Comparison of ENCODE assay signal across 14 cellular contexts in the genomic region with DNA sequence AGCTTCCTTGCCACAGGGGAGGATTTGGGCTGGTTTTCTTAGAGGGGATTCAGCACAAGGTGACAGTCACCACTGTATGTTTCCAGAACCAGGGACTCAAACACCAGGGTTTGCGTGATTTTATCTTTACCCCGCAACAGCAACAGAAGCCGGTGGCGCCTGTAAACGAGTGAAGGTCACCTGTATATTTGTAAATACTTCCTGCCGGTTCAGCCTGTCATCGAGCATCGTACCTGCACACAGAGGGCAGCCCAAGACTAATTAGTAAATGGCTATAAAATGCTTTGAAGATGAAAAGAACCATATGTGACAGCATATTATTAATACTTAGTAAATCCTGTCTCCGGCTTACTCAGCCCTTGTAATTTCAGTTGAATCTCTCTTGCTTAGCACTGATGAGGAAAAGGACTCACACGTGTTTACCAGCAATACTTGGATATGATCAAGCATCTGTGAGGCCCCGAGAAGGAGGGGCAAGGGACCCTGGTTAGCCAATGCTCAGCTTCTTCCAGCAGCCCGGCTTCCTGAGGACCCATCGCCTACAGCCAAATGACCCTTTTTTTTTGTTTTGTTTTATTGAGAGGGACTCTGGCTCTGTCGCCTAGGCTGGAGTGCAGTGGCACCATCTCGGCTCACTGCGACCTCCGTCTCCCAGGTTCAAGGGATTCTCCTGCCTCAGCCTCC. TPM values are rescaled to one million over a fixed set of nuclear protein-coding genes. Genes with fewer than 3 reads are reported as not detected.
A peak's percentile ranks its signal among the peaks of the same experiment; 100 is the strongest.
DNase-seq lines count a peak whose midpoint lies in the region; ATAC-seq, FAIRE-seq and TF ChIP-seq lines count a peak whose summit lies in the region.
"Had no signal": no experiment of that assay in that cellular context is flagged by ENCODE, and none has a peak within 500 bp of the region (broad histone marks: within the 10 kb centered on the region; RNA-seq: fewer than 3 reads in every experiment).

No MANE protein-coding gene starts in this region.

- DNase-seq in right atrium auricular region (ENCODE audit: low spot score) (no peak), Right ventricle myocardium superior (no peak), nephron progenitor cell (no peak), vagina (ENCODE audit: extremely low spot score in 2 of 2) (no peak), endodermal cell (no peak)
- DNase-seq in CD8-positive, alpha-beta T cell: no peak
- DNase-seq in activated CD4-positive, alpha-beta T cell treated with anti-CD3 and anti-CD28 coated beads for 4 hours: no peak
- DNase-seq: activated T-cell treated with anti-CD3 and anti-CD28 coated beads, Interleukin-2, amount 50 U/mL, for 24 hours; amygdala; MG63; stimulated activated CD4-positive, alpha-beta T cell treated with anti-CD3 and anti-CD28 coated beads, Interleukin-15, amount 100 ng/mL, for 24 hours; trophoblast cell had no signal

- H3K27ac Mint-ChIP-seq in nephron progenitor cell (peak overlapping the region; percentile 36), endodermal cell (no peak overlapping the region)
- no peak overlapping the region for H3K27ac Mint-ChIP-seq in CD8-positive, alpha-beta T cell

- no peaks in the 10 kb centered on the region for H3K36me3 Mint-ChIP-seq in nephron progenitor cell (ENCODE audit: low read depth)
- peaks cover 10% of the 10 kb centered on the region for H3K36me3 Mint-ChIP-seq in CD8-positive, alpha-beta T cell
- H3K36me3 Mint-ChIP-seq in endodermal cell (ENCODE audit: low read depth): no peaks in the 10 kb centered on the region

- H3K9me3 Mint-ChIP-seq in nephron progenitor cell (no peaks in the 10 kb centered on the region), endodermal cell (no peaks in the 10 kb centered on the region)
- no peaks in the 10 kb centered on the region for H3K9me3 Mint-ChIP-seq in CD8-positive, alpha-beta T cell
- H3K9me3 Mint-ChIP-seq: activated T-cell treated with anti-CD3 and anti-CD28 coated beads, Interleukin-2, amount 50 U/mL, for 24 hours had no signal

- no peak for TF ChIP-seq CTCF in right atrium auricular region (IDR thresholded peaks at IDR 0.05)
- no peak for TF ChIP-seq CTCF in nephron progenitor cell (IDR thresholded peaks at IDR 0.05)
- no peak for TF ChIP-seq CTCF in vagina (IDR thresholded peaks at IDR 0.05)
- no peak for TF ChIP-seq CTCF in CD8-positive, alpha-beta T cell (IDR thresholded peaks at IDR 0.05)
- no peak for TF ChIP-seq CTCF in endodermal cell (conservative IDR thresholded peaks at IDR 0.05)

- H3K9me3 ChIP-seq in right atrium auricular region: no peaks in the 10 kb centered on the region
- H3K9me3 ChIP-seq in vagina: no peaks in the 10 kb centered on the region
- H3K9me3 ChIP-seq in CD8-positive, alpha-beta T cell (ENCODE audit: low read length): no peaks in the 10 kb centered on the region
- no peaks in the 10 kb centered on the region for H3K9me3 ChIP-seq in endodermal cell (ENCODE audit: control insufficient read depth, low read length)
- H3K9me3 ChIP-seq: MG63 had no signal

- H3K4me1 ChIP-seq in right atrium auricular region: peaks cover 3 to 68% of the 10 kb centered on the region in 2 donors
- H3K4me1 ChIP-seq in vagina: peaks cover 95% of the 10 kb centered on the region
- no peaks in the 10 kb centered on the region for H3K4me1 ChIP-seq in CD8-positive, alpha-beta T cell (ENCODE audit: insufficient read depth, low read length)
- H3K4me1 ChIP-seq in endodermal cell (ENCODE audit: control insufficient read depth, insufficient read depth, low read length): peaks cover 4% of the 10 kb centered on the region

- H3K36me3 ChIP-seq in right atrium auricular region (no peaks in the 10 kb centered on the region), vagina (no peaks in the 10 kb centered on the region), endodermal cell (ENCODE audit: control insufficient read depth, insufficient read depth, low read length) (no peaks in the 10 kb centered on the region)
- H3K36me3 ChIP-seq in CD8-positive, alpha-beta T cell (ENCODE audit: insufficient read depth, low read length): no peaks in the 10 kb centered on the region
- H3K36me3 ChIP-seq: MG63 had no signal

- peaks cover 65% of the 10 kb centered on the region for H3K4me1 Mint-ChIP-seq in nephron progenitor cell
- no peaks in the 10 kb centered on the region for H3K4me1 Mint-ChIP-seq in CD8-positive, alpha-beta T cell (ENCODE audit: low read depth)
- peaks cover 26% of the 10 kb centered on the region for H3K4me1 Mint-ChIP-seq in endodermal cell

- peak overlapping the region; percentile 78 to 83 for H3K27ac ChIP-seq in right atrium auricular region
- peak overlapping the region; percentile 82 for H3K27ac ChIP-seq in vagina
- no peak overlapping the region for H3K27ac ChIP-seq in CD8-positive, alpha-beta T cell (ENCODE audit: low read depth, low read length)
- H3K27ac ChIP-seq in endodermal cell (ENCODE audit: low read depth, low read length): no peak overlapping the region

- H3K27me3 Mint-ChIP-seq in nephron progenitor cell (ENCODE audit: low read depth, poor library complexity) (peaks cover 3% of the 10 kb centered on the region), endodermal cell (ENCODE audit: insufficient read depth) (no peaks in the 10 kb centered on the region)
- no peaks in the 10 kb centered on the region for H3K27me3 Mint-ChIP-seq in CD8-positive, alpha-beta T cell (ENCODE audit: low read depth)
- H3K27me3 Mint-ChIP-seq: activated T-cell treated with anti-CD3 and anti-CD28 coated beads, Interleukin-2, amount 50 U/mL, for 24 hours had no signal

- H3K4me3 ChIP-seq in right atrium auricular region (no peak overlapping the region), vagina (no peak overlapping the region), endodermal cell (ENCODE audit: low read length) (no peak overlapping the region)
- H3K4me3 ChIP-seq in CD8-positive, alpha-beta T cell (ENCODE audit: low read depth, low read length): no peak overlapping the region
- H3K4me3 ChIP-seq: dorsolateral prefrontal cortex, MG63 had no signal

- FAIRE-seq in endometrium (lab: Jason Lieb, UNC): peak; percentile 23

- 89 to 91% methylated on average over 14 to 17 of the region's 17 CpGs for WGBS in endodermal cell (ENCODE audit: insufficient coverage in 1 of 2, insufficient read length in 1 of 2), 2 experiments

- intact Hi-C loops in Right ventricle myocardium superior (cut with DNase I): no loop called here
- intact Hi-C loops in vagina (cut with DNase I): loop anchor here (10.0 kb wide), 1 partner anchor 1997 kb away; a partner anchor contains a TSS
- intact Hi-C loops in CD8-positive, alpha-beta T cell (cut with DNase I, micrococcal nuclease): no loop called here

- H3K27me3 ChIP-seq in right atrium auricular region (no peaks in the 10 kb centered on the region), vagina (no peaks in the 10 kb centered on the region), endodermal cell (ENCODE audit: control insufficient read depth, insufficient read depth, low read length, poor library complexity, severe bottlenecking) (no peaks in the 10 kb centered on the region)
- no peaks in the 10 kb centered on the region for H3K27me3 ChIP-seq in CD8-positive, alpha-beta T cell (ENCODE audit: insufficient read depth, low read length)
- H3K27me3 ChIP-seq: dorsolateral prefrontal cortex, MG63 had no signal

- TF ChIP-seq POLR2A in vagina (IDR thresholded peaks at IDR 0.05): no peak

- H3K4me3 Mint-ChIP-seq in nephron progenitor cell (no peak overlapping the region), endodermal cell (no peak overlapping the region)
- H3K4me3 Mint-ChIP-seq in CD8-positive, alpha-beta T cell: no peak overlapping the region
- H3K4me3 Mint-ChIP-seq: activated T-cell treated with anti-CD3 and anti-CD28 coated beads, Interleukin-2, amount 50 U/mL, for 24 hours had no signal

- POLR2A ChIA-PET in CD8-positive, alpha-beta T cell (lab: Charles Lee): no interaction called here

- CTCF ChIA-PET in CD8-positive, alpha-beta T cell (lab: Charles Lee): no interaction called here

- H3K9ac ChIP-seq in endodermal cell (ENCODE audit: extremely low read depth, low read length, poor library complexity, severe bottlenecking): no peak overlapping the region

- ATAC-seq in Right ventricle myocardium superior (ENCODE audit: poor library complexity): no peak
- ATAC-seq in CD8-positive, alpha-beta T cell: no peak

RNA-seq across cellular contexts. Expression of a gene that starts 51.3 kb away (rescaled TPM):
- 100 to 1,000 TPM in 1 of 2 donors, 10 to 100 TPM in 1; 54.0 to 116 TPM for total RNA-seq in right atrium auricular region
- total RNA-seq in Right ventricle myocardium superior: 45.7 TPM
- total RNA-seq in vagina: 213 TPM
- 100 to 1,000 TPM; 359 to 360 TPM for total RNA-seq in CD8-positive, alpha-beta T cell
- 1 to 10 TPM; 1.4 to 3.8 TPM for total RNA-seq in endodermal cell
- polyA plus RNA-seq in endodermal cell (2013, experiment 1 of 2): 2.7 TPM
- polyA plus RNA-seq in endodermal cell (2013, experiment 2 of 2): 2.6 TPM

Comparison
In these comparisons a context has a peak if more than half of its experiments do, and no peak if none do; other contexts are left out.
1. H3K27ac ChIP-seq: peak in right atrium auricular region (2 of 2) and vagina (single experiment); none in CD8-positive, alpha-beta T cell (single experiment) and endodermal cell (single experiment).